Comparison of ENCODE assay signal across 13 cellular contexts in genomic region chr9:84697042-84697441, GRCh38. TPM values are rescaled to one million over a fixed set of nuclear protein-coding genes. Genes with fewer than 3 reads are reported as not detected.
"Had no signal": no experiment of that assay in that cellular context is flagged by ENCODE, and none has a peak within 500 bp of the region (broad histone marks: within the 10 kb centered on the region; RNA-seq: fewer than 3 reads in every experiment).

No MANE protein-coding gene starts in this region.

- H3K27me3 ChIP-seq: esophagus muscularis mucosa, spleen, tibial artery, upper lobe of left lung, uterus had no signal

- H3K9me3 Mint-ChIP-seq: effector memory CD8-positive, alpha-beta T cell; naive B cell; nephron; stimulated activated naive B cell treated with anti-CD40 and anti-IgM and Interleukin-4, amounts not matched to agents 10 μg/mL and 1 μg/mL and 100 μg/mL, for 72 hours had no signal

- H3K36me3 ChIP-seq: esophagus muscularis mucosa, spleen, tibial artery, upper lobe of left lung, uterus had no signal

- DNase-seq: naive B cell had no signal

- H3K4me3 Mint-ChIP-seq: effector memory CD8-positive, alpha-beta T cell; naive B cell; nephron; stimulated activated naive B cell treated with anti-CD40 and anti-IgM and Interleukin-4, amounts not matched to agents 10 μg/mL and 1 μg/mL and 100 μg/mL, for 72 hours had no signal

- H3K4me1 Mint-ChIP-seq: naive B cell had no signal

- H3K27ac ChIP-seq: epithelial cell of prostate, esophagus muscularis mucosa, spleen, upper lobe of left lung, uterus had no signal

- H3K9me3 ChIP-seq: esophagus muscularis mucosa, spleen, tibial artery, upper lobe of left lung, uterus had no signal

- H3K4me3 ChIP-seq: esophagus muscularis mucosa, lung, spleen, tibial artery, upper lobe of left lung, uterus had no signal

- H3K27ac Mint-ChIP-seq: effector memory CD8-positive, alpha-beta T cell; stimulated activated naive B cell treated with anti-CD40 and anti-IgM and Interleukin-4, amounts not matched to agents 10 μg/mL and 1 μg/mL and 100 μg/mL, for 72 hours had no signal

- H3K36me3 Mint-ChIP-seq: naive B cell; stimulated activated naive B cell treated with anti-CD40 and anti-IgM and Interleukin-4, amounts not matched to agents 10 μg/mL and 1 μg/mL and 100 μg/mL, for 72 hours had no signal

- H3K4me1 ChIP-seq: esophagus muscularis mucosa, upper lobe of left lung, uterus had no signal

- FAIRE-seq: kidney had no signal

RNA-seq across cellular contexts. Expression of gene NTRK2, which starts 27.5 kb away (rescaled TPM):
- total RNA-seq: fibroblast of villous mesenchyme had no signal
